Comparison of ENCODE assay signal across 26 cellular contexts in genomic region chr4:142893012-142893411, GRCh38. TPM values are rescaled to one million over a fixed set of nuclear protein-coding genes. Genes with fewer than 3 reads are reported as not detected.
DNase-seq lines count a peak whose midpoint lies in the region; ATAC-seq, FAIRE-seq and TF ChIP-seq lines count a peak whose summit lies in the region.
"Had no signal": no experiment of that assay in that cellular context is flagged by ENCODE, and none has a peak within 500 bp of the region (broad histone marks: within the 10 kb centered on the region; RNA-seq: fewer than 3 reads in every experiment).

No MANE protein-coding gene starts in this region.

- TF ChIP-seq RAD21 in A549 (conservative IDR thresholded peaks at IDR 0.05 in 1 of 2, IDR thresholded peaks at IDR 0.05 in 1 of 2), result no peak

- H3K4me2 ChIP-seq in A549, result no peak overlapping the region
- no peak overlapping the region for H3K4me2 ChIP-seq in GM23338
- no peak overlapping the region for H3K4me2 ChIP-seq in neural progenitor cell
- H3K4me2 ChIP-seq: BLaER1 treated with 17β-estradiol and CSF1 and Interleukin-3, amounts not matched to agents 10 nM and 100 nM had no signal

- DNase-seq in A549 (ENCODE audit: low read depth in 1 of 2, low spot score in 1 of 2), result no peak
- DNase-seq in GM23338 (ENCODE audit: low spot score), result peak; percentile 33
- DNase-seq in NT2/D1 (ENCODE audit: low read depth, low spot score), result peak; percentile 9
- peak; percentile 3 for DNase-seq in neural progenitor cell (ENCODE audit: low spot score)
- no peak for DNase-seq in immature natural killer cell
- no peak for DNase-seq in mucosa of descending colon
- no peak for DNase-seq in mucosa of gallbladder (ENCODE audit: low spot score)
- no peak for DNase-seq in AG08395 (ENCODE audit: low spot score)
- DNase-seq: ACHN; AML-193; Caco-2; Calu3; CD4-positive, alpha-beta T cell; CD8-positive, alpha-beta T cell; DMS79; DND-41; EL; GF-D8 had no signal

- H3K4me1 Mint-ChIP-seq in GM23338 (no peaks in the 10 kb centered on the region), neural progenitor cell (no peaks in the 10 kb centered on the region), immature natural killer cell (no peaks in the 10 kb centered on the region)
- H3K4me1 Mint-ChIP-seq: B cell had no signal

- H2AFZ ChIP-seq in GM23338 (no peak overlapping the region), neural progenitor cell (replicated peaks) (no peak overlapping the region)

- peaks cover 8% of the 10 kb centered on the region for H3K36me3 ChIP-seq in GM23338 (ENCODE audit: insufficient read depth)
- H3K36me3 ChIP-seq in NT2/D1 (ENCODE audit: insufficient read depth, insufficient read length, low read length), result no peaks in the 10 kb centered on the region
- H3K36me3 ChIP-seq in neural progenitor cell, result peaks cover 2% of the 10 kb centered on the region
- no peaks in the 10 kb centered on the region for H3K36me3 ChIP-seq in mucosa of descending colon (ENCODE audit: low read depth)
- H3K36me3 ChIP-seq: BLaER1 treated with 17β-estradiol and CSF1 and Interleukin-3, amounts not matched to agents 10 nM and 100 nM had no signal

- H3K27ac ChIP-seq in A549 (no peak overlapping the region), GM23338 (ENCODE audit: low read depth) (no peak overlapping the region), neural progenitor cell (no peak overlapping the region)
- H3K27ac ChIP-seq: 22Rv1; BLaER1 treated with 17β-estradiol and CSF1 and Interleukin-3, amounts not matched to agents 10 nM and 100 nM; C4-2B had no signal

- H3K27ac Mint-ChIP-seq in GM23338, result no peak overlapping the region
- H3K27ac Mint-ChIP-seq in neural progenitor cell, result no peak overlapping the region
- H3K27ac Mint-ChIP-seq in immature natural killer cell, result no peak overlapping the region
- H3K27ac Mint-ChIP-seq: B cell; CD4-positive, alpha-beta T cell; CD8-positive, alpha-beta T cell had no signal

- H3K4me1 ChIP-seq in A549, result no peaks in the 10 kb centered on the region
- no peaks in the 10 kb centered on the region for H3K4me1 ChIP-seq in GM23338 (ENCODE audit: insufficient read depth)
- no peaks in the 10 kb centered on the region for H3K4me1 ChIP-seq in NT2/D1 (ENCODE audit: insufficient read depth, insufficient read length)
- H3K4me1 ChIP-seq in neural progenitor cell, result no peaks in the 10 kb centered on the region
- H3K4me1 ChIP-seq in mucosa of descending colon (ENCODE audit: low read depth), result no peaks in the 10 kb centered on the region
- H3K4me1 ChIP-seq: BLaER1 treated with 17β-estradiol and CSF1 and Interleukin-3, amounts not matched to agents 10 nM and 100 nM; Caco-2 had no signal

- no peak for TF ChIP-seq EP300 in A549 (IDR thresholded peaks at IDR 0.05)

- FAIRE-seq in A549 (lab: Jason Lieb, UNC), result no peak
- FAIRE-seq: D721Med, G401.6, GM12891, GM19239 had no signal

- 7% methylated on average over 3 of the region's 3 CpGs for WGBS in A549 (ENCODE audit: missing lambda C conversion rate)

- H3K4me3 Mint-ChIP-seq in GM23338, result no peak overlapping the region
- no peak overlapping the region for H3K4me3 Mint-ChIP-seq in neural progenitor cell
- no peak overlapping the region for H3K4me3 Mint-ChIP-seq in immature natural killer cell
- H3K4me3 Mint-ChIP-seq: B cell; CD4-positive, alpha-beta T cell; CD8-positive, alpha-beta T cell had no signal

- H3K9me2 ChIP-seq in GM23338 (ENCODE audit: insufficient read depth), result no peaks in the 10 kb centered on the region

- H3K36me3 Mint-ChIP-seq in GM23338 (ENCODE audit: low read depth), result peaks cover 37% of the 10 kb centered on the region
- H3K36me3 Mint-ChIP-seq in neural progenitor cell, result no peaks in the 10 kb centered on the region
- peaks cover 0 to 3% (median 0%) of the 10 kb centered on the region in 3 donors for H3K36me3 Mint-ChIP-seq in immature natural killer cell
- H3K36me3 Mint-ChIP-seq: CD8-positive, alpha-beta T cell had no signal

- H3K9me3 ChIP-seq in A549, result peaks cover 4% of the 10 kb centered on the region; the same call in 1 of the 3 replicates
- peaks cover 17% of the 10 kb centered on the region; the same call in 1 of the 2 replicates for H3K9me3 ChIP-seq in NT2/D1 (ENCODE audit: insufficient read depth, low read length)
- peaks cover 12% of the 10 kb centered on the region for H3K9me3 ChIP-seq in neural progenitor cell (ENCODE audit: low read depth)
- no peaks in the 10 kb centered on the region for H3K9me3 ChIP-seq in mucosa of descending colon

- H3K27me3 Mint-ChIP-seq in GM23338 (ENCODE audit: insufficient read depth, low read depth, poor library complexity) (peaks cover 3% of the 10 kb centered on the region), neural progenitor cell (ENCODE audit: insufficient read depth, low read depth) (peaks cover 3% of the 10 kb centered on the region), immature natural killer cell (ENCODE audit: low read depth in 3 of 3) (no peaks in the 10 kb centered on the region)
- H3K27me3 Mint-ChIP-seq: B cell; CD4-positive, alpha-beta T cell had no signal

- H3K4me3 ChIP-seq in A549 (no peak overlapping the region), GM23338 (no peak overlapping the region), NT2/D1 (ENCODE audit: insufficient read length, low read depth) (no peak overlapping the region), neural progenitor cell (no peak overlapping the region), mucosa of descending colon (no peak overlapping the region)
- H3K4me3 ChIP-seq: BLaER1 treated with 17β-estradiol and CSF1 and Interleukin-3, amounts not matched to agents 10 nM and 100 nM had no signal

- TF ChIP-seq CTCF in A549 (IDR thresholded peaks at IDR 0.05) (no peak), GM23338 (conservative IDR thresholded peaks at IDR 0.05; ENCODE audit: low read depth in 2 of 2) (no peak), neural progenitor cell (IDR thresholded peaks at IDR 0.05) (no peak), mucosa of descending colon (IDR thresholded peaks at IDR 0.05) (no peak)

- CTCF ChIA-PET in A549 (lab: Yijun Ruan, JAX), result no interaction called here

- no peaks in the 10 kb centered on the region for H3K27me3 ChIP-seq in GM23338 (ENCODE audit: insufficient read depth)
- no peaks in the 10 kb centered on the region for H3K27me3 ChIP-seq in NT2/D1 (ENCODE audit: insufficient read depth, insufficient read length)
- H3K27me3 ChIP-seq in neural progenitor cell, result no peaks in the 10 kb centered on the region
- H3K27me3 ChIP-seq: BLaER1 treated with 17β-estradiol and CSF1 and Interleukin-3, amounts not matched to agents 10 nM and 100 nM had no signal

- H4K20me1 ChIP-seq in GM23338 (replicated peaks; ENCODE audit: insufficient read depth) (no peaks in the 10 kb centered on the region), neural progenitor cell (ENCODE audit: low read depth) (no peaks in the 10 kb centered on the region)
- H4K20me1 ChIP-seq: BLaER1 treated with 17β-estradiol and CSF1 and Interleukin-3, amounts not matched to agents 10 nM and 100 nM had no signal

- POLR2A ChIA-PET in A549 (lab: Yijun Ruan, JAX), result no interaction called here

- ATAC-seq in A549 (no peak), GM23338 (no peak), mucosa of descending colon (no peak)
- ATAC-seq: CD8-positive, alpha-beta T cell had no signal

- H3F3A ChIP-seq in GM23338 (replicated peaks; ENCODE audit: low read depth) (no peaks in the 10 kb centered on the region), neural progenitor cell (ENCODE audit: low read depth) (no peaks in the 10 kb centered on the region)

- intact Hi-C loops in mucosa of descending colon (cut with DNase I, micrococcal nuclease), result no loop called here

- TF ChIP-seq POLR2A in A549 (IDR thresholded peaks at IDR 0.05; ENCODE audit: low read length), result no peak

- peaks cover 55% of the 10 kb centered on the region for H3K9me3 Mint-ChIP-seq in GM23338
- peaks cover 27% of the 10 kb centered on the region for H3K9me3 Mint-ChIP-seq in neural progenitor cell
- peaks cover 11 to 27% (median 17%) of the 10 kb centered on the region in 6 donors for H3K9me3 Mint-ChIP-seq in immature natural killer cell

- no peaks in the 10 kb centered on the region for H3K79me2 ChIP-seq in GM23338 (replicated peaks; ENCODE audit: insufficient read depth)
- no peaks in the 10 kb centered on the region for H3K79me2 ChIP-seq in neural progenitor cell (ENCODE audit: low read depth)

- H3K9ac ChIP-seq in NT2/D1 (ENCODE audit: insufficient read length, low read depth) (no peak overlapping the region), neural progenitor cell (no peak overlapping the region)
- H3K9ac ChIP-seq: BLaER1 treated with 17β-estradiol and CSF1 and Interleukin-3, amounts not matched to agents 10 nM and 100 nM had no signal

TF ChIP-seq in A549, 52 proteins besides CTCF, POLR2A, EP300 and RAD21:
- TF ChIP-seq ZFP36 (IDR thresholded peaks at IDR 0.05; ENCODE audit: borderline replicate concordance, partially characterized antibody) (peak; percentile 1), MYC (IDR thresholded peaks at IDR 0.05; ENCODE audit: borderline replicate concordance, low read length) (no peak), CBX8 (IDR thresholded peaks at IDR 0.05) (no peak), POLR2AphosphoS2 (conservative IDR thresholded peaks at IDR 0.05; ENCODE audit: low read length) (no peak)

TF ChIP-seq in GM23338, 12 proteins besides CTCF, POLR2A, EP300 and RAD21 (continues in another document):
- TF ChIP-seq ZNF114 (CRISPR knock-in tag; IDR thresholded peaks at IDR 0.05) (no peak), JUNB (IDR thresholded peaks at IDR 0.05; ENCODE audit: unreplicated experiment) (no peak), STAT1 (IDR thresholded peaks at IDR 0.05; ENCODE audit: unreplicated experiment) (no peak), EZH2phosphoT487 (IDR thresholded peaks at IDR 0.05; ENCODE audit: unreplicated experiment) (no peak)
- TF ChIP-seq, protein P1, sequence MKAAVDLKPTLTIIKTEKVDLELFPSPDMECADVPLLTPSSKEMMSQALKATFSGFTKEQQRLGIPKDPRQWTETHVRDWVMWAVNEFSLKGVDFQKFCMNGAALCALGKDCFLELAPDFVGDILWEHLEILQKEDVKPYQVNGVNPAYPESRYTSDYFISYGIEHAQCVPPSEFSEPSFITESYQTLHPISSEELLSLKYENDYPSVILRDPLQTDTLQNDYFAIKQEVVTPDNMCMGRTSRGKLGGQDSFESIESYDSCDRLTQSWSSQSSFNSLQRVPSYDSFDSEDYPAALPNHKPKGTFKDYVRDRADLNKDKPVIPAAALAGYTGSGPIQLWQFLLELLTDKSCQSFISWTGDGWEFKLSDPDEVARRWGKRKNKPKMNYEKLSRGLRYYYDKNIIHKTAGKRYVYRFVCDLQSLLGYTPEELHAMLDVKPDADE (IDR thresholded peaks at IDR 0.05), result no peak

RNA-seq across cellular contexts. Expression of gene INPP4B, which starts 46.9 kb away (rescaled TPM):
- 12.5 and 14.9 TPM in 2 replicates for polyA plus RNA-seq in A549 (2011; rRNA removed)
- polyA plus RNA-seq in A549 (2012; cell fraction: cytosol; rRNA removed), result 1.8 TPM in 2 replicates
- polyA plus RNA-seq in A549 (2012; cell fraction: nucleus; rRNA removed), result 1.3 and 1.9 TPM in 2 replicates
- polyA plus RNA-seq in A549 (2017; fragmentation: RNase III; extraction: RNeasy Plus Mini Kit Qiagen cat#74134 plus additional on column Dnase treatment), result 6.3 to 7.5 TPM (median 7.2 TPM) in 3 replicates
- polyA minus RNA-seq in A549 (2011; rRNA and poly(A)+ RNA removed), result 49.1 and 49.8 TPM in 2 replicates
- 0.12 and 0.14 TPM in 2 replicates for total RNA-seq in GM23338 (2014; rRNA removed; shearing (Covaris generic))
- 0.03 and 0.11 TPM in 2 replicates for polyA plus RNA-seq in GM23338 (2016; fragmentation: Nextera tagmentation; extraction: Ambion mirVana)
- 0.90 and 1.3 TPM in 2 replicates for total RNA-seq in neural progenitor cell (ENCODE audit: low replicate concordance)
- polyA plus RNA-seq in immature natural killer cell, result 1 to 10 TPM in 2 of 3 donors, under 1 TPM in 1; 0.81 to 6.3 (median 6.2) TPM
- total RNA-seq in mucosa of descending colon, result 10 to 100 TPM; 22.2 to 27.3 (median 24.1) TPM
- total RNA-seq in mucosa of gallbladder, result 16.0 TPM
- total RNA-seq: B cell had no signal

Comparison
In these comparisons a context has a peak if more than half of its experiments do, and no peak if none do; other contexts are left out.
1. DNase-seq: peak in GM23338 (single experiment), NT2/D1 (single experiment) and neural progenitor cell (single experiment); none in A549 (0 of 2), immature natural killer cell (0 of 3), mucosa of descending colon (0 of 3), mucosa of gallbladder (single experiment) and AG08395 (single experiment).